8 cellular contexts compared by ENCODE assay signal in genomic region chr9:136807281-136808074, GRCh38. TPM values are rescaled to one million over a fixed set of nuclear protein-coding genes. Genes with fewer than 3 reads are reported as not detected.
DNase-seq lines count a peak whose midpoint lies in the region; ATAC-seq and TF ChIP-seq lines count a peak whose summit lies in the region.

Gene RABL6, plus strand, starts transcription at chr9:136807948. Its CDS starts 249 bp downstream, at chr9:136808197.

- H3K23ac ChIP-seq in mesendoderm (ENCODE audit: low read length) = peak within 1 kb of the TSS; percentile 66

- H3K18ac ChIP-seq in mesendoderm (ENCODE audit: low read length) = peak within 1 kb of the TSS; percentile 98

- no peak within 1 kb of the TSS for H2BK15ac ChIP-seq in mesendoderm (replicated peaks; ENCODE audit: low read depth)

- peak within 1 kb of the TSS; percentile 73 for H3K27ac ChIP-seq in mesendoderm (ENCODE audit: low read depth, low read length)

- H3K4ac ChIP-seq in mesendoderm (ENCODE audit: low read depth, low read length) = peak within 1 kb of the TSS; percentile 90

- H2BK5ac ChIP-seq in mesendoderm (ENCODE audit: low read length) = peak within 1 kb of the TSS; percentile 67

- peaks cover 35% of the 10 kb centered on the region for H3K79me2 ChIP-seq in mesendoderm (ENCODE audit: control insufficient read depth, insufficient read depth, low read length)

- H3K36me3 ChIP-seq in endocrine pancreas (ENCODE audit: control insufficient read depth, insufficient read depth, low read length) (no peaks in the 10 kb centered on the region), mesendoderm (ENCODE audit: control insufficient read depth, insufficient read depth, low read length) (no peaks in the 10 kb centered on the region)

- CTCF ChIA-PET in activated CD8-positive, alpha-beta memory T cell treated with anti-CD3 and anti-CD28 coated beads for 36 hours (lab: Charles Lee) = interaction anchor here (1.0 to 2.6 kb wide), 4 partner anchors 8 to 288 kb away, joined by 3 to 9 read pairs (median 5); partner anchors contain the start of gene AJM1

- DNase-seq in AG10803 (ENCODE audit: low read depth) = peak; percentile 56
- DNase-seq in NCI-H82 (lab: John Stamatoyannopoulos, UW) = peak; percentile 79
- DNase-seq in mesendoderm = peak; percentile 75
- peak; percentile 53 for DNase-seq in stimulated activated CD8-positive, alpha-beta memory T cell treated with anti-CD3 and anti-CD28 coated beads, Interleukin-15, amount 100 ng/mL, for 1 hour (ENCODE audit: low read depth)

- no peak within 1 kb of the TSS for H2AK5ac ChIP-seq in mesendoderm (ENCODE audit: low read length)

- H3K4me1 ChIP-seq in endocrine pancreas (ENCODE audit: control insufficient read depth, insufficient read depth, low read length) (peaks cover 5% of the 10 kb centered on the region), mesendoderm (ENCODE audit: control insufficient read depth, low read depth, low read length) (peaks cover 4% of the 10 kb centered on the region)

- peak within 1 kb of the TSS; percentile 69 for H2BK120ac ChIP-seq in mesendoderm (ENCODE audit: low read depth, low read length)

- ATAC-seq in GM18909 (IDR thresholded peaks at IDR 0.05; ENCODE audit: poor library complexity, unreplicated experiment) (peak; percentile 78), HG03135 (IDR thresholded peaks at IDR 0.05; ENCODE audit: unreplicated experiment) (peak; percentile 58)

- POLR2A ChIA-PET in activated CD8-positive, alpha-beta memory T cell treated with anti-CD3 and anti-CD28 coated beads for 36 hours (lab: Charles Lee) = interaction anchor here (0.6 to 1.7 kb wide), 4 partner anchors 39 to 382 kb away, joined by 3 to 10 read pairs (median 4); partner anchors contain the start of gene MAN1B1

- no peak within 1 kb of the TSS for H4K5ac ChIP-seq in mesendoderm (ENCODE audit: low read length)

- peaks cover 14% of the 10 kb centered on the region for H3K79me1 ChIP-seq in mesendoderm (ENCODE audit: low read length)

- H3K56ac ChIP-seq in mesendoderm (ENCODE audit: low read length) = peak within 1 kb of the TSS; percentile 95

- peak within 1 kb of the TSS; percentile 93 for H3K4me2 ChIP-seq in mesendoderm (ENCODE audit: low read length)

- no peak for TF ChIP-seq CTCF in AG10803 (conservative IDR thresholded peaks at IDR 0.05; ENCODE audit: low read length)

- peak within 1 kb of the TSS; percentile 86 for H3K9ac ChIP-seq in endocrine pancreas (ENCODE audit: control insufficient read depth, insufficient read depth, low read length)
- peak within 1 kb of the TSS; percentile 97 for H3K9ac ChIP-seq in mesendoderm (ENCODE audit: low read length)

- no peak within 1 kb of the TSS for H4K8ac ChIP-seq in mesendoderm (ENCODE audit: low read depth, low read length)

- H3K27me3 ChIP-seq in endocrine pancreas (ENCODE audit: control insufficient read depth, insufficient read depth, low read length) (no peaks in the 10 kb centered on the region), mesendoderm (ENCODE audit: insufficient read depth, low read length, poor library complexity) (no peaks in the 10 kb centered on the region)

- no peaks in the 10 kb centered on the region for H3K9me3 ChIP-seq in endocrine pancreas (ENCODE audit: control insufficient read depth, low read length)

- WGBS in mesendoderm (ENCODE audit: extremely low coverage, insufficient coverage, low lambda C conversion rate) = no CpG with 5 or more reads among the region's 96 CpGs

- H3K4me3 ChIP-seq in AG10803 (ENCODE audit: low read length) = peak within 1 kb of the TSS; percentile 76
- peak within 1 kb of the TSS; percentile 83 for H3K4me3 ChIP-seq in endocrine pancreas (ENCODE audit: control insufficient read depth, insufficient read depth, low read length)
- H3K4me3 ChIP-seq in mesendoderm (ENCODE audit: low read length) = peak within 1 kb of the TSS; percentile 93

RNA-seq across cellular contexts. Expression of gene RABL6, which starts in this region (rescaled TPM):
- total RNA-seq in activated CD8-positive, alpha-beta memory T cell treated with anti-CD3 and anti-CD28 coated beads for 36 hours = 100 to 1,000 TPM; 101 to 106 TPM
- 81.0 TPM for polyA plus RNA-seq in mesendoderm (2013, experiment 1 of 2)
- 80.3 TPM for polyA plus RNA-seq in mesendoderm (2013, experiment 2 of 2)

Comparison
In these comparisons a context has a peak if more than half of its experiments do, and no peak if none do; other contexts are left out.
1. Peak in every context shown above with its lines: DNase-seq, ATAC-seq, H3K4me3 ChIP-seq and H3K27ac ChIP-seq.